In the genomic region with DNA sequence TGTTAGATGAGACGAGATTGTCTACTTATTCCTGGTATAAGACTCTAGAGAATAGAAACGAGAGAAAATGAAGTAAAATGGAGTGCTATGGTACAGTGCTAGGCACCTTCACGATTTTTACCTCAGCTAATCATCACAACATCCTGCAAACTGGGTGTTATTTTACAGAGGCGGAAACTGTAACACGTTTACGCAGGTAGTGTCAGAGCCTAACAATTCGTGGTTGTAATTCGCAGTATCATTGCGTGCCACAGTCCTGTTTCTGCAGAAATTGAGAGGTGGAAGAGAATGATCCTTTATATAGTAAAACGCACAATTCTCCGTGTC, we compare ENCODE assay signal across 8 cellular contexts. TPM values are rescaled to one million over a fixed set of nuclear protein-coding genes. Genes with fewer than 3 reads are reported as not detected.
DNase-seq lines count a peak whose midpoint lies in the region; ATAC-seq and TF ChIP-seq lines count a peak whose summit lies in the region.

No MANE protein-coding gene starts in this region.

- H3K36me3 Mint-ChIP-seq in CD8-positive, alpha-beta T cell = peaks cover 2% of the 10 kb centered on the region

- ATAC-seq in CD8-positive, alpha-beta T cell = peak; percentile 75
- peak; percentile 55 for ATAC-seq in GM19328 (IDR thresholded peaks at IDR 0.05; ENCODE audit: unreplicated experiment)
- ATAC-seq in HG03342 (IDR thresholded peaks at IDR 0.05; ENCODE audit: unreplicated experiment) = peak; percentile 56

- no peaks in the 10 kb centered on the region for H3K9me3 Mint-ChIP-seq in CD8-positive, alpha-beta T cell

- POLR2A ChIA-PET in CD8-positive, alpha-beta T cell (lab: Charles Lee) = interaction anchor here (0.6 to 3.7 kb wide), 15 partner anchors 9 to 733 kb away, joined by 3 to 26 read pairs (median 5); a partner anchor contains a TSS

- peak overlapping the region; percentile 70 for H3K4me3 ChIP-seq in CD8-positive, alpha-beta T cell (ENCODE audit: low read depth, low read length)
- peak overlapping the region; percentile 67 for H3K4me3 ChIP-seq in SJSA1
- peak overlapping the region; percentile 93 for H3K4me3 ChIP-seq in fibroblast of the aortic adventitia (ENCODE audit: low read depth, low read length)
- peak overlapping the region; percentile 96 for H3K4me3 ChIP-seq in parathyroid adenoma (ENCODE audit: low read depth, low read length)

- H3K4me3 Mint-ChIP-seq in CD8-positive, alpha-beta T cell = peak overlapping the region; percentile 94

- intact Hi-C loops in CD8-positive, alpha-beta T cell (cut with DNase I, micrococcal nuclease) = loop anchor here (2.0 to 10.0 kb wide), 12 partner anchors 256 to 2001 kb away; a partner anchor contains a TSS

- peaks cover 10% of the 10 kb centered on the region for H3K79me2 ChIP-seq in parathyroid adenoma

- TF ChIP-seq CTCF in CD8-positive, alpha-beta T cell (IDR thresholded peaks at IDR 0.05) = no peak
- TF ChIP-seq CTCF in fibroblast of the aortic adventitia (IDR thresholded peaks at IDR 0.05; ENCODE audit: insufficient read depth, low read length) (no peak), parathyroid adenoma (IDR thresholded peaks at IDR 0.05) (no peak)

- H3K27me3 ChIP-seq in CD8-positive, alpha-beta T cell (ENCODE audit: insufficient read depth, low read length) = no peaks in the 10 kb centered on the region
- H3K27me3 ChIP-seq in SJSA1 (replicated peaks) = no peaks in the 10 kb centered on the region
- no peaks in the 10 kb centered on the region for H3K27me3 ChIP-seq in parathyroid adenoma (ENCODE audit: control insufficient read depth, insufficient read depth, low read length)

- H3K9me3 ChIP-seq in CD8-positive, alpha-beta T cell (ENCODE audit: low read length) = no peaks in the 10 kb centered on the region
- no peaks in the 10 kb centered on the region for H3K9me3 ChIP-seq in SJSA1 (replicated peaks)
- H3K9me3 ChIP-seq in parathyroid adenoma (ENCODE audit: control insufficient read depth, low read length) = no peaks in the 10 kb centered on the region

- DNase-seq in CD8-positive, alpha-beta T cell = no peak
- no peak for DNase-seq in SJSA1 (ENCODE audit: low read depth in 1 of 2, low spot score in 2 of 2)
- no peak for DNase-seq in fibroblast of the aortic adventitia (ENCODE audit: low read depth)
- no peak for DNase-seq in AG20443 (ENCODE audit: low spot score)
- no peak for DNase-seq in NK-92 (lab: John Stamatoyannopoulos, UW; ENCODE audit: unreplicated experiment)

- peak overlapping the region; percentile 94 for H2AFZ ChIP-seq in parathyroid adenoma

- H3K4me1 ChIP-seq in CD8-positive, alpha-beta T cell (ENCODE audit: insufficient read depth, low read length) = peaks cover 13% of the 10 kb centered on the region
- no peaks in the 10 kb centered on the region; the same call in 1 of the 2 replicates for H3K4me1 ChIP-seq in SJSA1 (replicated peaks)
- H3K4me1 ChIP-seq in parathyroid adenoma = no peaks in the 10 kb centered on the region

- CTCF ChIA-PET in CD8-positive, alpha-beta T cell (lab: Charles Lee) = no interaction called here

- H3K27me3 Mint-ChIP-seq in CD8-positive, alpha-beta T cell (ENCODE audit: low read depth) = peaks cover 3% of the 10 kb centered on the region

- no peaks in the 10 kb centered on the region for H3K36me3 ChIP-seq in CD8-positive, alpha-beta T cell (ENCODE audit: insufficient read depth, low read length)
- H3K36me3 ChIP-seq in SJSA1 (no peaks in the 10 kb centered on the region), parathyroid adenoma (ENCODE audit: control insufficient read depth, insufficient read depth, low read length) (no peaks in the 10 kb centered on the region)

- peaks cover 25% of the 10 kb centered on the region for H3K4me1 Mint-ChIP-seq in CD8-positive, alpha-beta T cell (ENCODE audit: low read depth)

- peak overlapping the region; percentile 95 for H3K4me2 ChIP-seq in parathyroid adenoma (ENCODE audit: low read length)

- H3K27ac Mint-ChIP-seq in CD8-positive, alpha-beta T cell = peak overlapping the region; percentile 91

- peak overlapping the region; percentile 97 for H3K27ac ChIP-seq in CD8-positive, alpha-beta T cell (ENCODE audit: low read depth, low read length)
- H3K27ac ChIP-seq in SJSA1 (peak overlapping the region; percentile 57), parathyroid adenoma (peak overlapping the region; percentile 63)

- H3K9ac ChIP-seq in parathyroid adenoma = no peak overlapping the region

RNA-seq across cellular contexts. Expression of a gene that starts 0.4 kb away (rescaled TPM):
- total RNA-seq in CD8-positive, alpha-beta T cell = 1 to 10 TPM; 3.4 to 4.4 TPM
- total RNA-seq in SJSA1 (2014; rRNA removed; shearing (Covaris generic)) = 8.4 and 9.7 TPM in 2 replicates
- total RNA-seq in fibroblast of the aortic adventitia (ENCODE audit: low replicate concordance) = 35.2 and 67.1 TPM in 2 replicates
